Comparison of ENCODE assay signal across 11 cellular contexts in the genomic region with DNA sequence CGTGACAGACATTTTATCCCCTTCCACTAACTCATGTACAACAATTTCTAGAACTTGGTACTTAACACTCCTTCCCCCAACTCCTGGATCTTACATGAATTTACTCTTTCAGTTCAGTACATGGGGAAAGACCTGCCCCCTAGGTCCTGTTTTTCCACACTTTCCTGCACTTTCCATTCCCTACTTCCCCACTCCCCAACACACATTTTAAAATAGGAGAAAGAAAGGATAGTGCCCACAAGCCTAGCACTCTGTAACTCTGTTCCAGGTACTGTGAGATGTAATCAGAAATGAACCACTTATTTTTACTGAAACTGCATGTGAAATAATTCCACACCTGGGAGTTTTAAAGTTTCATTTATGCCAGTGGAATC. TPM values are rescaled to one million over a fixed set of nuclear protein-coding genes. Genes with fewer than 3 reads are reported as not detected.
A peak's percentile ranks its signal among the peaks of the same experiment; 100 is the strongest.
DNase-seq lines count a peak whose midpoint lies in the region; ATAC-seq, FAIRE-seq and TF ChIP-seq lines count a peak whose summit lies in the region.
"Had no signal": no experiment of that assay in that cellular context is flagged by ENCODE, and none has a peak within 500 bp of the region (broad histone marks: within the 10 kb centered on the region; RNA-seq: fewer than 3 reads in every experiment).

No MANE protein-coding gene starts in this region.

- H3K4me3 ChIP-seq in breast epithelium (no peak overlapping the region), endothelial cell of umbilical vein (replicated peaks in 1 of 3; ENCODE audit: insufficient read depth in 1 of 3, low read depth in 1 of 3, low read length in 3 of 3) (peak overlapping the region; percentile 82 to 90 (median 89)), mesodermal cell (ENCODE audit: extremely low read depth, insufficient read depth, low read length, poor library complexity, severe bottlenecking) (peak overlapping the region; percentile 65), upper lobe of right lung (peak overlapping the region; percentile 68)

- dilution Hi-C loops in endothelial cell of umbilical vein (cut with MboI; ENCODE audit: extremely low pct_ligation_motif_present, low sequenced_read_pairs): no loop called here

- ATAC-seq in upper lobe of right lung: no peak

- H4K20me1 ChIP-seq in endothelial cell of umbilical vein (replicated peaks; ENCODE audit: control insufficient read depth, extremely low read depth, insufficient read depth, low read length): no peaks in the 10 kb centered on the region

- H3K27ac ChIP-seq in breast epithelium (no peak overlapping the region), endothelial cell of umbilical vein (ENCODE audit: insufficient read depth, low read depth, low read length) (peak overlapping the region; percentile 91), mesodermal cell (ENCODE audit: low read depth, low read length, severe bottlenecking) (no peak overlapping the region), upper lobe of right lung (peak overlapping the region; percentile 18)

- H3K9me1 ChIP-seq in endothelial cell of umbilical vein (replicated peaks; ENCODE audit: control insufficient read depth, extremely low read depth, insufficient read depth, low read length): no peaks in the 10 kb centered on the region

- CTCF ChIA-PET in MCF 10A (lab: Yijun Ruan, JAX): interaction anchor here (0.6 to 2.0 kb wide), 3 partner anchors 70 to 84 kb away, joined by 3 to 5 read pairs (median 3); no protein-coding TSS in a partner anchor
- CTCF ChIA-PET in endothelial cell of umbilical vein (lab: Charles Lee): interaction anchor here (0.7 to 5.0 kb wide), 4 partner anchors 10 to 96 kb away, joined by 3 to 45 read pairs (median 4); no protein-coding TSS in a partner anchor

- WGBS in mesodermal cell (ENCODE audit: insufficient coverage in 2 of 2), 2 experiments: no CpG with 5 or more reads among the region's 1 CpG

- TF ChIP-seq CTCF in MCF 10A (IDR thresholded peaks at IDR 0.05; ENCODE audit: unreplicated experiment) (no peak), breast epithelium (IDR thresholded peaks at IDR 0.05) (no peak), endothelial cell of umbilical vein (IDR thresholded peaks at IDR 0.05; ENCODE audit: extremely low read depth in 1 of 2, insufficient read depth in 1 of 2, low read depth in 1 of 2, low read length in 2 of 2) (no peak), upper lobe of right lung (IDR thresholded peaks at IDR 0.05) (no peak)

- H3K4me3 Mint-ChIP-seq in MCF 10A (ENCODE audit: unreplicated experiment): peak overlapping the region; percentile 87

- H3K9me3 ChIP-seq in breast epithelium (no peaks in the 10 kb centered on the region), endothelial cell of umbilical vein (replicated peaks; ENCODE audit: control insufficient read depth, insufficient read depth, low read length) (no peaks in the 10 kb centered on the region), mesodermal cell (ENCODE audit: control insufficient read depth, low read length) (peaks cover 3% of the 10 kb centered on the region), upper lobe of right lung (no peaks in the 10 kb centered on the region)

- H3K9ac ChIP-seq in endothelial cell of umbilical vein (replicated peaks; ENCODE audit: extremely low read depth, insufficient read depth, low read length): peak overlapping the region; percentile 94

- H3K27me3 ChIP-seq in breast epithelium: no peaks in the 10 kb centered on the region
- no peaks in the 10 kb centered on the region for H3K27me3 ChIP-seq in endothelial cell of umbilical vein (ENCODE audit: control insufficient read depth in 2 of 2, insufficient read depth in 2 of 2, low read length in 2 of 2)
- no peaks in the 10 kb centered on the region for H3K27me3 ChIP-seq in upper lobe of right lung

- H3K36me3 ChIP-seq in breast epithelium (no peaks in the 10 kb centered on the region), endothelial cell of umbilical vein (ENCODE audit: control insufficient read depth in 2 of 2, extremely low read depth in 1 of 2, insufficient read depth in 2 of 2, low read length in 2 of 2) (no peaks in the 10 kb centered on the region), mesodermal cell (ENCODE audit: control insufficient read depth, insufficient read depth, low read length) (peaks cover 3% of the 10 kb centered on the region), upper lobe of right lung (no peaks in the 10 kb centered on the region)

- no peaks in the 10 kb centered on the region for H3K27me3 Mint-ChIP-seq in MCF 10A (ENCODE audit: insufficient read depth, unreplicated experiment)

- H3K9me3 Mint-ChIP-seq in MCF 10A (ENCODE audit: unreplicated experiment): no peaks in the 10 kb centered on the region
- H3K9me3 Mint-ChIP-seq: activated T-helper 2 cell treated with anti-CD3 and anti-CD28 coated beads, Interferon-gamma antibody, Interleukin-2, Interleukin-4, amounts not matched to agents 10 μg/mL and 5 μg/mL and 100 μg/mL, durations not matched to agents 14 hours and 24 hours and 36 hours had no signal

- H3K4me1 ChIP-seq in breast epithelium (no peaks in the 10 kb centered on the region), endothelial cell of umbilical vein (ENCODE audit: control insufficient read depth, extremely low read depth, insufficient read depth, low read length) (peaks cover 47% of the 10 kb centered on the region), mesodermal cell (ENCODE audit: control insufficient read depth, insufficient read depth, low read length, poor library complexity, severe bottlenecking) (peaks cover 25% of the 10 kb centered on the region), upper lobe of right lung (no peaks in the 10 kb centered on the region)

- H3K79me2 ChIP-seq in endothelial cell of umbilical vein (ENCODE audit: control insufficient read depth, insufficient read depth, low read length): peaks cover 65% of the 10 kb centered on the region

- no peak for TF ChIP-seq POLR2A in breast epithelium (IDR thresholded peaks at IDR 0.05)
- TF ChIP-seq POLR2A in endothelial cell of umbilical vein (IDR thresholded peaks at IDR 0.05; ENCODE audit: low read depth, low read length): peak; percentile 6

- no peak for FAIRE-seq in endothelial cell of umbilical vein (lab: Jason Lieb, UNC)

- peak overlapping the region; percentile 69 for H3K27ac Mint-ChIP-seq in MCF 10A (ENCODE audit: low read depth, unreplicated experiment)
- H3K27ac Mint-ChIP-seq: activated T-helper 2 cell treated with anti-CD3 and anti-CD28 coated beads, Interferon-gamma antibody, Interleukin-2, Interleukin-4, amounts not matched to agents 10 μg/mL and 5 μg/mL and 100 μg/mL, durations not matched to agents 14 hours and 24 hours and 36 hours had no signal

- intact Hi-C loops in MCF 10A (cut with micrococcal nuclease): no loop called here
- intact Hi-C loops in breast epithelium (cut with DNase I; ENCODE audit: low total_unique reads): no loop called here
- intact Hi-C loops in endothelial cell of umbilical vein (cut with micrococcal nuclease): loop anchor here (2.0 to 5.0 kb wide), 3 partner anchors 70 to 149 kb away; no protein-coding TSS in a partner anchor
- intact Hi-C loops in upper lobe of right lung (cut with DNase I): no loop called here

- H2AFZ ChIP-seq in endothelial cell of umbilical vein (ENCODE audit: low read depth, low read length): peak overlapping the region; percentile 66

- peak overlapping the region; percentile 83 for H3K4me2 ChIP-seq in endothelial cell of umbilical vein (ENCODE audit: insufficient read depth, low read length)

- POLR2A ChIA-PET in MCF 10A (lab: Yijun Ruan, JAX) (interaction anchor here (0.6 to 6.3 kb wide), 11 partner anchors 10 to 533 kb away, joined by 3 to 102 read pairs (median 4); no protein-coding TSS in a partner anchor), endothelial cell of umbilical vein (lab: Charles Lee) (no interaction called here)

- BruUV-seq in MCF 10A (replicated peaks; lab: Mats Ljungman, UMichigan) (no TSS peak), endothelial cell of umbilical vein (replicated peaks; lab: Mats Ljungman, UMichigan) (TSS peak; percentile 22)

- H3K4me1 Mint-ChIP-seq in MCF 10A (ENCODE audit: insufficient read depth, unreplicated experiment): peaks cover 30% of the 10 kb centered on the region

- DNase-seq in MCF 10A (ENCODE audit: unreplicated experiment): peak; percentile 26
- DNase-seq in breast epithelium (ENCODE audit: low spot score in 2 of 2): no peak
- no peak for DNase-seq in endothelial cell of umbilical vein (ENCODE audit: low read depth, low spot score)
- no peak for DNase-seq in upper lobe of right lung
- DNase-seq in NCI-H2196 treated with DMSO at 0.1 percent for 48 hours (lab: John Stamatoyannopoulos, UW; ENCODE audit: unreplicated experiment): no peak
- no peak for DNase-seq in LoVo (ENCODE audit: low spot score)
- no peak for DNase-seq in SIG-M5 (lab: John Stamatoyannopoulos, UW)
- DNase-seq: MV-4-11; stimulated activated CD4-positive, alpha-beta T cell treated with anti-CD3 and anti-CD28 coated beads, Interleukin-12 subunit alpha, Interleukin-12 subunit beta, amount 100 ng/mL, for 4 hours had no signal

- no peaks in the 10 kb centered on the region for H3K36me3 Mint-ChIP-seq in MCF 10A (ENCODE audit: insufficient read depth, unreplicated experiment)

TF ChIP-seq in endothelial cell of umbilical vein, 7 proteins besides CTCF, POLR2A, EP300 and RAD21 (continues in another document):
- TF ChIP-seq EZH2 (IDR thresholded peaks at IDR 0.05; ENCODE audit: borderline replicate concordance, low read depth, low read length, severe bottlenecking) (no peak), JUN (IDR thresholded peaks at IDR 0.05; ENCODE audit: borderline replicate concordance, insufficient read depth, insufficient read length, low read depth) (no peak), GATA2 (IDR thresholded peaks at IDR 0.05; ENCODE audit: insufficient read depth, insufficient read length, low read depth, low read length) (no peak), MYC (IDR thresholded peaks at IDR 0.05; ENCODE audit: low read depth, low read length) (no peak)
- TF ChIP-seq, protein P1, sequence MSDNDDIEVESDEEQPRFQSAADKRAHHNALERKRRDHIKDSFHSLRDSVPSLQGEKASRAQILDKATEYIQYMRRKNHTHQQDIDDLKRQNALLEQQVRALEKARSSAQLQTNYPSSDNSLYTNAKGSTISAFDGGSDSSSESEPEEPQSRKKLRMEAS (IDR thresholded peaks at IDR 0.05; ENCODE audit: insufficient read depth, insufficient read length): no peak

RNA-seq across cellular contexts. Expression of a gene that starts 1.4 kb away (rescaled TPM):
- total RNA-seq in MCF 10A (2022): 28.8 and 44.2 TPM in 2 replicates
- 10 to 100 TPM in 2 of 3 donors, 1 to 10 TPM in 1; 8.2 to 29.6 (median 28.5) TPM for total RNA-seq in breast epithelium
- 99.3 and 113 TPM in 2 replicates for total RNA-seq in endothelial cell of umbilical vein
- polyA plus RNA-seq in endothelial cell of umbilical vein: 154 and 166 TPM in 2 replicates
- 80.1 and 88.6 TPM in 2 replicates for polyA plus RNA-seq in endothelial cell of umbilical vein (2011; cell fraction: cytosol; rRNA removed)
- polyA plus RNA-seq in endothelial cell of umbilical vein (2011; cell fraction: nucleus; rRNA removed): 280 and 349 TPM in 2 replicates
- polyA plus RNA-seq in endothelial cell of umbilical vein (2012): 121 and 143 TPM in 2 replicates
- polyA minus RNA-seq in endothelial cell of umbilical vein: 869 and 872 TPM in 2 replicates
- polyA minus RNA-seq in endothelial cell of umbilical vein (2011; cell fraction: cytosol; rRNA and poly(A)+ RNA removed): 17.4 TPM
- 1,050 and 1,471 TPM in 2 replicates for polyA minus RNA-seq in endothelial cell of umbilical vein (2011; cell fraction: nucleus; rRNA and poly(A)+ RNA removed)
- 99.8 TPM for polyA plus RNA-seq in mesodermal cell (2013, experiment 1 of 2)
- polyA plus RNA-seq in mesodermal cell (2013, experiment 2 of 2): 97.2 TPM
- 47.6 TPM for total RNA-seq in upper lobe of right lung

Comparison
In these comparisons a context has a peak if more than half of its experiments do, and no peak if none do; other contexts are left out.
1. H3K27ac ChIP-seq: peak in endothelial cell of umbilical vein (single experiment) and upper lobe of right lung (single experiment); none in breast epithelium (0 of 2) and mesodermal cell (single experiment).
2. H3K4me3 ChIP-seq: peak in endothelial cell of umbilical vein (3 of 3), mesodermal cell (single experiment) and upper lobe of right lung (single experiment); none in breast epithelium (0 of 3).